Comparison of ENCODE assay signal across 15 cellular contexts in genomic region chr3:183534249-183534648, GRCh38. TPM values are rescaled to one million over a fixed set of nuclear protein-coding genes. Genes with fewer than 3 reads are reported as not detected.
A peak's percentile ranks its signal among the peaks of the same experiment; 100 is the strongest.
DNase-seq lines count a peak whose midpoint lies in the region; ATAC-seq, FAIRE-seq and TF ChIP-seq lines count a peak whose summit lies in the region.
"Had no signal": no experiment of that assay in that cellular context is flagged by ENCODE, and none has a peak within 500 bp of the region (broad histone marks: within the 10 kb centered on the region; RNA-seq: fewer than 3 reads in every experiment).

No MANE protein-coding gene starts in this region.

- H3K4me1 ChIP-seq in mesodermal cell (ENCODE audit: control insufficient read depth, insufficient read depth, low read length, poor library complexity, severe bottlenecking), result peaks cover 11% of the 10 kb centered on the region
- H3K4me1 ChIP-seq in tibial artery, result peaks cover 0 to 4% (median 0%) of the 10 kb centered on the region in 4 donors

- H3K27ac ChIP-seq in mesodermal cell (ENCODE audit: low read depth, low read length, severe bottlenecking) (peak overlapping the region; percentile 12), tibial artery (no peak overlapping the region)

- H3K36me3 ChIP-seq in bronchial epithelial cell (ENCODE audit: control insufficient read depth, insufficient read depth, low read length), result no peaks in the 10 kb centered on the region
- H3K36me3 ChIP-seq in mesodermal cell (ENCODE audit: control insufficient read depth, insufficient read depth, low read length), result no peaks in the 10 kb centered on the region
- H3K36me3 ChIP-seq in tibial artery, result no peaks in the 10 kb centered on the region

- intact Hi-C loops in tibial artery (cut with DNase I; ENCODE audit: low total_unique reads) (no loop called here), left ventricle myocardium superior (cut with micrococcal nuclease) (no loop called here)

- TF ChIP-seq CTCF in bronchial epithelial cell (IDR thresholded peaks at IDR 0.05; ENCODE audit: insufficient read depth, low read length, severe bottlenecking) (no peak), tibial artery (IDR thresholded peaks at IDR 0.05) (no peak)

- peak; percentile 54 for DNase-seq in EH (ENCODE audit: low read depth)
- peak; percentile 17 for DNase-seq in NCI-H460 (ENCODE audit: extremely low read depth, low read depth)
- peak; percentile 46 for DNase-seq in bronchial epithelial cell (ENCODE audit: low read depth)
- no peak for DNase-seq in RCC 7860 (ENCODE audit: low spot score)
- DNase-seq in tibial artery, result no peak
- no peak for DNase-seq in NCI-H2227 treated with DMSO at 0.1 percent for 48 hours (lab: John Stamatoyannopoulos, UW)
- DNase-seq in left ventricle myocardium superior, result no peak
- DNase-seq: activated CD4-positive, alpha-beta T cell treated with anti-CD3 and anti-CD28 coated beads, Interleukin-2, amount 50 U/mL, for 1 hour; CD8-positive, alpha-beta memory T cell; NCI-H2081 treated with DMSO at 0.1 percent for 48 hours; nucleus accumbens; substantia nigra; T-helper 2 cell had no signal

- WGBS in mesodermal cell (ENCODE audit: insufficient coverage in 2 of 2), 2 experiments, result 96% methylated on average over 4 of the region's 4 CpGs

- FAIRE-seq in bronchial epithelial cell (lab: Jason Lieb, UNC) (no peak), RCC 7860 (lab: Jason Lieb, UNC) (no peak)

- H3K4me3 ChIP-seq in bronchial epithelial cell (ENCODE audit: low read depth, low read length) (no peak overlapping the region), mesodermal cell (ENCODE audit: extremely low read depth, insufficient read depth, low read length, poor library complexity, severe bottlenecking) (no peak overlapping the region), tibial artery (no peak overlapping the region)
- H3K4me3 ChIP-seq: lung had no signal

- ATAC-seq in left ventricle myocardium superior, result no peak

- H3K27me3 ChIP-seq in bronchial epithelial cell (ENCODE audit: control insufficient read depth, insufficient read depth, low read length), result peaks cover 1% of the 10 kb centered on the region
- no peaks in the 10 kb centered on the region for H3K27me3 ChIP-seq in tibial artery

- H3K9me3 ChIP-seq in mesodermal cell (ENCODE audit: control insufficient read depth, low read length) (no peaks in the 10 kb centered on the region), tibial artery (no peaks in the 10 kb centered on the region)

RNA-seq across cellular contexts. Expression of gene KLHL6, which starts 21.3 kb away (rescaled TPM):
- not detected in 2 replicates for total RNA-seq in NCI-H460 (2014; rRNA removed; shearing (Covaris generic))
- polyA plus RNA-seq in NCI-H460 (2014; cell fraction: nucleus; rRNA removed), result not detected in 2 replicates
- under 0.01 TPM in 2 replicates for total RNA-seq in bronchial epithelial cell
- 3.2 TPM for polyA plus RNA-seq in mesodermal cell (2013, experiment 1 of 2)
- polyA plus RNA-seq in mesodermal cell (2013, experiment 2 of 2), result 3.4 TPM
- total RNA-seq in left ventricle myocardium superior, result 0.87 TPM

Comparison
In these comparisons a context has a peak if more than half of its experiments do, and no peak if none do; other contexts are left out.
1. DNase-seq: peak in EH (single experiment), NCI-H460 (single experiment) and bronchial epithelial cell (single experiment); none in RCC 7860 (single experiment), tibial artery (0 of 2), NCI-H2227 treated with DMSO at 0.1 percent for 48 hours (single experiment) and left ventricle myocardium superior (single experiment).